In the genomic region with DNA sequence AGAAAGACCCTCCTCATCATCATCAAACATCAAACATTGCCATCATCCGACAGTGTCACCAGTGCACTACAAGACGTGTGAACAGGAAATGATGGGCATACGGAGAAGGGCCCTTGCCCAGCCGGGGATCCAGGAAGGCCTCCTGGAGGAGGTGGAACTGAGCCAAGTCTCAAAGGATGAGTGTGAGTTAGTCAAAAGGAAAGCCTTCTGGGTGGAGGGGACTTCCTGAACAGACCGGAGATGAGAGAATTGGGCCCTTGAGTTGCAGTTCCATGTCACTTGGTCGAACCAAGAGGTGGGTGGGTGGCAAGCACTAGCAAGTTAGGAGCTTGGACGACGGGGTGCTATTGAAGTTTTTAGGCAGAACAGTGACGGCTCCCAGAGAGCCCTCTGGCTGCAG, we compare ENCODE assay signal across 8 cellular contexts. TPM values are rescaled to one million over a fixed set of nuclear protein-coding genes. Genes with fewer than 3 reads are reported as not detected.
DNase-seq lines count a peak whose midpoint lies in the region; ATAC-seq and TF ChIP-seq lines count a peak whose summit lies in the region.

No MANE protein-coding gene starts in this region.

- H3K27me3 ChIP-seq in foreskin keratinocyte, result no peaks in the 10 kb centered on the region

- TF ChIP-seq CTCF in Calu3 (IDR thresholded peaks at IDR 0.05; ENCODE audit: unreplicated experiment) (no peak), foreskin keratinocyte (conservative IDR thresholded peaks at IDR 0.05) (peak; percentile 21), OCI-LY7 (conservative IDR thresholded peaks at IDR 0.05; ENCODE audit: low read length) (no peak)

- H3K27ac Mint-ChIP-seq in Calu3 (ENCODE audit: unreplicated experiment) (peak overlapping the region; percentile 88), IgD-negative memory B cell (peak overlapping the region; percentile 85 to 95 (median 90))

- H3K4me1 ChIP-seq in foreskin keratinocyte, result peaks cover 49% of the 10 kb centered on the region
- H3K4me1 ChIP-seq in OCI-LY7 (ENCODE audit: insufficient read depth, low read length, poor library complexity, severe bottlenecking), result peaks cover 5% of the 10 kb centered on the region

- H3K9me2 ChIP-seq in OCI-LY7 (ENCODE audit: insufficient read depth, low read length), result no peaks in the 10 kb centered on the region

- peaks cover 53% of the 10 kb centered on the region for H3K4me1 Mint-ChIP-seq in Calu3 (ENCODE audit: low read depth, unreplicated experiment)
- peaks cover 54 to 84% (median 70%) of the 10 kb centered on the region in 3 donors for H3K4me1 Mint-ChIP-seq in IgD-negative memory B cell

- no peaks in the 10 kb centered on the region for H3K9me3 ChIP-seq in OCI-LY7 (ENCODE audit: low read length)

- no peaks in the 10 kb centered on the region for H3K79me2 ChIP-seq in OCI-LY7 (ENCODE audit: insufficient read depth, low read depth, low read length)

- CTCF ChIA-PET in Calu3 (lab: Charles Lee) (interaction anchor here (1.1 kb wide), 1 partner anchor 10 kb away, joined by 3 read pairs; no protein-coding TSS in a partner anchor), OCI-LY7 (lab: Charles Lee; ENCODE audit: unreplicated experiment) (no interaction called here)

- no peaks in the 10 kb centered on the region for H3K36me3 ChIP-seq in OCI-LY7 (ENCODE audit: insufficient read depth, low read length)

- BruUV-seq in Calu3 (replicated peaks; lab: Mats Ljungman, UMichigan) (no TSS peak), OCI-LY7 (replicated peaks; lab: Mats Ljungman, UMichigan) (no TSS peak)

- H2AFZ ChIP-seq in OCI-LY7 (ENCODE audit: low read length), result no peak overlapping the region

- POLR2A ChIA-PET in OCI-LY7 (lab: Charles Lee), result no interaction called here

- no peak overlapping the region for H3K4me3 ChIP-seq in OCI-LY7 (ENCODE audit: low read depth, low read length, poor library complexity, severe bottlenecking)

- H3K9me3 Mint-ChIP-seq in Calu3 (ENCODE audit: low read depth, unreplicated experiment) (no peaks in the 10 kb centered on the region), IgD-negative memory B cell (no peaks in the 10 kb centered on the region)

- peak overlapping the region; percentile 28 for H3K4me3 Mint-ChIP-seq in Calu3 (ENCODE audit: low read depth, unreplicated experiment)
- peak overlapping the region; percentile 60 to 89 (median 84) for H3K4me3 Mint-ChIP-seq in IgD-negative memory B cell

- H3K27me3 Mint-ChIP-seq in Calu3 (ENCODE audit: unreplicated experiment) (no peaks in the 10 kb centered on the region), IgD-negative memory B cell (peaks cover 2% of the 10 kb centered on the region)

- H3K36me3 Mint-ChIP-seq in Calu3 (ENCODE audit: insufficient read depth, unreplicated experiment) (peaks cover 71% of the 10 kb centered on the region), IgD-negative memory B cell (peaks cover 15% of the 10 kb centered on the region)

- intact Hi-C loops in Calu3 (cut with micrococcal nuclease; ENCODE audit: unreplicated experiment), result no loop called here
- intact Hi-C loops in OCI-LY7 (cut with micrococcal nuclease; ENCODE audit: unreplicated experiment), result no loop called here

- peak overlapping the region; percentile 98 for H3K27ac ChIP-seq in foreskin keratinocyte
- H3K27ac ChIP-seq in OCI-LY7 (ENCODE audit: low read depth, low read length, poor library complexity, severe bottlenecking), result no peak overlapping the region

- DNase-seq in Calu3, result no peak
- no peak for DNase-seq in foreskin keratinocyte
- no peak for DNase-seq in OCI-LY7 (ENCODE audit: low spot score)
- no peak for DNase-seq in NCI-H524 treated with DMSO at 0.1 percent for 48 hours (lab: John Stamatoyannopoulos, UW)
- no peak for DNase-seq in globus pallidus (ENCODE audit: low spot score)

- no peak overlapping the region for H3K4me2 ChIP-seq in OCI-LY7 (ENCODE audit: low read length)

- no peaks in the 10 kb centered on the region for H4K20me1 ChIP-seq in OCI-LY7 (ENCODE audit: insufficient read depth, low read length)

- ATAC-seq in GM18870 (IDR thresholded peaks at IDR 0.05; ENCODE audit: unreplicated experiment), result peak; percentile 60
- ATAC-seq in foreskin keratinocyte, result no peak
- ATAC-seq in GM18517 (IDR thresholded peaks at IDR 0.05; ENCODE audit: unreplicated experiment), result no peak

RNA-seq across cellular contexts. Expression of gene SEMA4B, which starts 8.5 kb away (rescaled TPM):
- total RNA-seq in Calu3 (2022) (67.3 and 73.0 TPM in 2 replicates), foreskin keratinocyte (49.0 and 72.5 TPM in 2 replicates), OCI-LY7 (2022) (34.9 and 38.2 TPM in 2 replicates)
- polyA plus RNA-seq in IgD-negative memory B cell (191 TPM), foreskin keratinocyte (40.7 and 63.4 TPM in 2 replicates)
- 21.9 and 44.1 TPM in 2 replicates for total RNA-seq in OCI-LY7 (2014; rRNA removed; shearing (Covaris generic))

RNA-seq across cellular contexts. Expression of gene CIB1, which starts 24.1 kb away (rescaled TPM):
- total RNA-seq in Calu3 (2022), result 82.8 and 86.7 TPM in 2 replicates
- 304 TPM for polyA plus RNA-seq in IgD-negative memory B cell
- 59.7 and 61.2 TPM in 2 replicates for total RNA-seq in foreskin keratinocyte
- 124 and 151 TPM in 2 replicates for polyA plus RNA-seq in foreskin keratinocyte
- 52.8 and 53.2 TPM in 2 replicates for total RNA-seq in OCI-LY7 (2014; rRNA removed; shearing (Covaris generic))
- 54.5 and 66.0 TPM in 2 replicates for total RNA-seq in OCI-LY7 (2022)

RNA-seq across cellular contexts. Expression of gene GDPGP1, which starts 24.4 kb away (rescaled TPM):
- total RNA-seq in Calu3 (2022) (17.5 and 20.3 TPM in 2 replicates), foreskin keratinocyte (1.3 and 2.6 TPM in 2 replicates), OCI-LY7 (2022) (12.1 and 12.9 TPM in 2 replicates)
- polyA plus RNA-seq in IgD-negative memory B cell (1.3 TPM), foreskin keratinocyte (0.60 and 1.1 TPM in 2 replicates)
- 8.1 and 22.3 TPM in 2 replicates for total RNA-seq in OCI-LY7 (2014; rRNA removed; shearing (Covaris generic))

RNA-seq across cellular contexts. Expression of gene TTLL13, which starts 39.8 kb away (rescaled TPM):
- total RNA-seq in Calu3 (2022), result 0.29 and 0.71 TPM in 2 replicates
- polyA plus RNA-seq in IgD-negative memory B cell, result 0.08 TPM
- total RNA-seq in foreskin keratinocyte, result 0.07 TPM in 1 of 2 replicates, not detected in the other
- not detected in 2 replicates for polyA plus RNA-seq in foreskin keratinocyte
- 0.57 and 0.88 TPM in 2 replicates for total RNA-seq in OCI-LY7 (2014; rRNA removed; shearing (Covaris generic))
- 0.77 and 1.3 TPM in 2 replicates for total RNA-seq in OCI-LY7 (2022)

RNA-seq across cellular contexts. Expression of gene NGRN, which starts 55.9 kb away (rescaled TPM):
- total RNA-seq in Calu3 (2022), result 110 and 114 TPM in 2 replicates
- polyA plus RNA-seq in IgD-negative memory B cell, result 63.4 TPM
- total RNA-seq in foreskin keratinocyte, result 48.6 and 52.0 TPM in 2 replicates
- 45.4 and 51.5 TPM in 2 replicates for polyA plus RNA-seq in foreskin keratinocyte
- total RNA-seq in OCI-LY7 (2014; rRNA removed; shearing (Covaris generic)), result 65.0 and 72.8 TPM in 2 replicates
- total RNA-seq in OCI-LY7 (2022), result 40.0 and 44.4 TPM in 2 replicates
